8 cellular contexts compared by ENCODE assay signal in genomic region chr6:169701218-169701952, GRCh38. TPM values are rescaled to one million over a fixed set of nuclear protein-coding genes. Genes with fewer than 3 reads are reported as not detected.
DNase-seq lines count a peak whose midpoint lies in the region; ATAC-seq and TF ChIP-seq lines count a peak whose summit lies in the region.

No MANE protein-coding gene starts in this region.

- peak overlapping the region; percentile 92 for H3K4me3 ChIP-seq in CD8-positive, alpha-beta T cell (ENCODE audit: low read depth, low read length)
- H3K4me3 ChIP-seq in LNCaP clone FGC (ENCODE audit: low read depth, low read length) (peak overlapping the region; percentile 89), mammary epithelial cell (replicated peaks in 1 of 3; ENCODE audit: insufficient read depth in 1 of 3, low read depth in 2 of 3, low read length in 3 of 3) (peak overlapping the region; percentile 77 to 95 (median 80)), upper lobe of right lung (peak overlapping the region; percentile 76)

- peaks cover 8% of the 10 kb centered on the region for H3K36me3 ChIP-seq in CD8-positive, alpha-beta T cell (ENCODE audit: insufficient read depth, low read length)
- H3K36me3 ChIP-seq in mammary epithelial cell (ENCODE audit: insufficient read depth, low read length): peaks cover 4% of the 10 kb centered on the region
- H3K36me3 ChIP-seq in upper lobe of right lung: peaks cover 15% of the 10 kb centered on the region

- peak overlapping the region; percentile 94 for H3K27ac Mint-ChIP-seq in CD8-positive, alpha-beta T cell
- peak overlapping the region; percentile 91 for H3K27ac Mint-ChIP-seq in memory B cell

- no peaks in the 10 kb centered on the region for H3K27me3 Mint-ChIP-seq in CD8-positive, alpha-beta T cell (ENCODE audit: low read depth)
- H3K27me3 Mint-ChIP-seq in memory B cell: no peaks in the 10 kb centered on the region

- H2AFZ ChIP-seq in mammary epithelial cell (ENCODE audit: low read depth, low read length): peak overlapping the region; percentile 92

- ATAC-seq in CD8-positive, alpha-beta T cell: peak; percentile 6
- peak; percentile 0 for ATAC-seq in GM21360 (IDR thresholded peaks at IDR 0.05; ENCODE audit: unreplicated experiment)
- ATAC-seq in memory B cell (ENCODE audit: low read depth): peak; percentile 6
- ATAC-seq in upper lobe of right lung: no peak

- peaks cover 84% of the 10 kb centered on the region for H3K79me2 ChIP-seq in mammary epithelial cell (ENCODE audit: insufficient read depth, low read length)

- H3K4me1 Mint-ChIP-seq in CD8-positive, alpha-beta T cell (ENCODE audit: low read depth): peaks cover 50% of the 10 kb centered on the region
- peaks cover 30% of the 10 kb centered on the region for H3K4me1 Mint-ChIP-seq in memory B cell

- 0% methylated on average over 10 of the region's 56 CpGs for whole genome bisulfite sequencing in mammary epithelial cell (ENCODE audit: low coverage, missing lambda C conversion rate)

- CTCF ChIA-PET in CD8-positive, alpha-beta T cell (lab: Charles Lee): interaction anchor here (0.6 to 3.0 kb wide), 3 partner anchors 9 to 814 kb away, joined by 3 to 14 read pairs (median 4); no protein-coding TSS in a partner anchor
- CTCF ChIA-PET in mammary epithelial cell (lab: Charles Lee; ENCODE audit: low non-redundant PET): no interaction called here

- H3K4me2 ChIP-seq in mammary epithelial cell (ENCODE audit: insufficient read depth, low read depth, low read length): peak overlapping the region; percentile 84

- H3K4me3 Mint-ChIP-seq in CD8-positive, alpha-beta T cell: peak overlapping the region; percentile 91
- peak overlapping the region; percentile 88 for H3K4me3 Mint-ChIP-seq in memory B cell

- POLR2A ChIA-PET in CD8-positive, alpha-beta T cell (lab: Charles Lee): interaction anchor here (0.8 to 6.7 kb wide), 10 partner anchors 8 to 883 kb away, joined by 3 to 122 read pairs (median 4); partner anchors contain the start of genes DYNLT2, ERMARD, PDCD2 and PHF10

- TF ChIP-seq CTCF in CD8-positive, alpha-beta T cell (IDR thresholded peaks at IDR 0.05): no peak
- TF ChIP-seq CTCF in LNCaP clone FGC (IDR thresholded peaks at IDR 0.05; ENCODE audit: control insufficient read depth, extremely low read depth, insufficient read depth) (no peak), mammary epithelial cell (conservative IDR thresholded peaks at IDR 0.05 in 1 of 2, IDR thresholded peaks at IDR 0.05 in 1 of 2; ENCODE audit: extremely low read depth in 1 of 2, insufficient read depth in 1 of 2, low read depth in 1 of 2, low read length in 2 of 2) (no peak), upper lobe of right lung (IDR thresholded peaks at IDR 0.05) (no peak)

- no peaks in the 10 kb centered on the region for H3K9me3 ChIP-seq in CD8-positive, alpha-beta T cell (ENCODE audit: low read length)
- H3K9me3 ChIP-seq in mammary epithelial cell (replicated peaks; ENCODE audit: insufficient read depth, low read length): no peaks in the 10 kb centered on the region
- no peaks in the 10 kb centered on the region for H3K9me3 ChIP-seq in upper lobe of right lung

- peaks cover 26% of the 10 kb centered on the region for H3K36me3 Mint-ChIP-seq in CD8-positive, alpha-beta T cell
- peaks cover 4% of the 10 kb centered on the region for H3K36me3 Mint-ChIP-seq in memory B cell

- in situ Hi-C loops in mammary epithelial cell (cut with MboI; ENCODE audit: low sequenced_read_pairs in 2 of 2): no loop called here

- TSS peak; percentile 82 for BruUV-seq in mammary epithelial cell (replicated peaks; lab: Mats Ljungman, UMichigan)

- H3K4me1 ChIP-seq in CD8-positive, alpha-beta T cell (ENCODE audit: insufficient read depth, low read length): peaks cover 38% of the 10 kb centered on the region
- H3K4me1 ChIP-seq in mammary epithelial cell (ENCODE audit: insufficient read depth, low read length) (peaks cover 33% of the 10 kb centered on the region), upper lobe of right lung (peaks cover 35% of the 10 kb centered on the region)

- peak overlapping the region; percentile 95 for H3K27ac ChIP-seq in CD8-positive, alpha-beta T cell (ENCODE audit: low read depth, low read length)
- H3K27ac ChIP-seq in mammary epithelial cell (ENCODE audit: insufficient read depth, low read depth, low read length) (peak overlapping the region; percentile 80), upper lobe of right lung (peak overlapping the region; percentile 93)

- peak overlapping the region; percentile 83 for H3K9ac ChIP-seq in mammary epithelial cell (ENCODE audit: insufficient read depth, low read length)

- dilution Hi-C loops in mammary epithelial cell (cut with HindIII; ENCODE audit: low sequenced_read_pairs): no loop called here

- no peaks in the 10 kb centered on the region for H4K20me1 ChIP-seq in mammary epithelial cell (ENCODE audit: insufficient read depth, low read length)

- no peaks in the 10 kb centered on the region for H3K9me3 Mint-ChIP-seq in CD8-positive, alpha-beta T cell
- H3K9me3 Mint-ChIP-seq in memory B cell: no peaks in the 10 kb centered on the region

- intact Hi-C loops in CD8-positive, alpha-beta T cell (cut with DNase I, micrococcal nuclease): loop anchor here (2.0 to 10.0 kb wide), 5 partner anchors 47 to 606 kb away; partner anchors contain the start of gene FAM120B (in 1 of the 2)
- intact Hi-C loops in mammary epithelial cell (cut with micrococcal nuclease): loop anchor here (10.0 kb wide), 2 partner anchors 447 to 523 kb away; partner anchors contain the start of gene THBS2
- intact Hi-C loops in upper lobe of right lung (cut with DNase I): no loop called here

- DNase-seq in CD8-positive, alpha-beta T cell: peak in 1 of 7 experiments; percentile 11
- no peak for DNase-seq in LNCaP clone FGC (ENCODE audit: low read depth)
- DNase-seq in mammary epithelial cell: no peak
- no peak for DNase-seq in memory B cell (ENCODE audit: low spot score in 2 of 2)
- DNase-seq in upper lobe of right lung: no peak
- DNase-seq in activated CD4-positive, CD25-positive, alpha-beta regulatory T cell treated with anti-CD3 and anti-CD28 coated beads, Interleukin-2, amount 50 U/mL, for 72 hours: no peak
- no peak for DNase-seq in HPDE6-E6E7 (ENCODE audit: extremely low spot score)

- H3K27me3 ChIP-seq in CD8-positive, alpha-beta T cell (ENCODE audit: insufficient read depth, low read length): no peaks in the 10 kb centered on the region
- H3K27me3 ChIP-seq in mammary epithelial cell (ENCODE audit: insufficient read depth, low read length) (no peaks in the 10 kb centered on the region), upper lobe of right lung (no peaks in the 10 kb centered on the region)

RNA-seq across cellular contexts. Expression of gene WDR27, which starts 0.4 kb away (rescaled TPM):
- 10 to 100 TPM; 18.5 to 19.2 TPM for total RNA-seq in CD8-positive, alpha-beta T cell
- total RNA-seq in mammary epithelial cell: 10 to 100 TPM; 21.7 to 50.2 TPM
- 17.6 TPM for polyA plus RNA-seq in mammary epithelial cell
- polyA minus RNA-seq in mammary epithelial cell: 40.8 TPM
- 39.0 TPM for total RNA-seq in upper lobe of right lung

RNA-seq across cellular contexts. Expression of gene C6orf120, which starts 0.5 kb away (rescaled TPM):
- total RNA-seq in CD8-positive, alpha-beta T cell: 10 to 100 TPM; 19.9 TPM
- total RNA-seq in mammary epithelial cell: 10 to 100 TPM; 22.0 to 26.0 TPM
- 8.4 TPM for polyA plus RNA-seq in mammary epithelial cell
- polyA minus RNA-seq in mammary epithelial cell: 2.6 TPM
- 22.0 TPM for total RNA-seq in upper lobe of right lung

RNA-seq across cellular contexts. Expression of gene PHF10, which starts 22.9 kb away (rescaled TPM):
- 10 to 100 TPM; 85.4 to 87.5 TPM for total RNA-seq in CD8-positive, alpha-beta T cell
- total RNA-seq in mammary epithelial cell: 10 to 100 TPM; 11.3 to 25.4 TPM
- polyA plus RNA-seq in mammary epithelial cell: 13.5 TPM
- polyA minus RNA-seq in mammary epithelial cell: 6.7 TPM
- total RNA-seq in upper lobe of right lung: 46.1 TPM

RNA-seq across cellular contexts. Expression of gene DYNLT2, which starts 50.0 kb away (rescaled TPM):
- total RNA-seq in CD8-positive, alpha-beta T cell: 1 to 10 TPM; 3.6 to 3.7 TPM
- total RNA-seq in mammary epithelial cell: under 1 TPM; 0.67 to 0.80 TPM
- 0.17 TPM for polyA plus RNA-seq in mammary epithelial cell
- polyA minus RNA-seq in mammary epithelial cell: not detected
- 1.2 TPM for total RNA-seq in upper lobe of right lung

RNA-seq across cellular contexts. Expression of gene ERMARD, which starts 50.0 kb away (rescaled TPM):
- 10 to 100 TPM; 21.2 to 23.2 TPM for total RNA-seq in CD8-positive, alpha-beta T cell
- 10 to 100 TPM; 19.2 to 32.4 TPM for total RNA-seq in mammary epithelial cell
- polyA plus RNA-seq in mammary epithelial cell: 22.4 TPM
- polyA minus RNA-seq in mammary epithelial cell: 1.7 TPM
- 25.6 TPM for total RNA-seq in upper lobe of right lung
